13 cellular contexts compared by ENCODE assay signal in the genomic region with DNA sequence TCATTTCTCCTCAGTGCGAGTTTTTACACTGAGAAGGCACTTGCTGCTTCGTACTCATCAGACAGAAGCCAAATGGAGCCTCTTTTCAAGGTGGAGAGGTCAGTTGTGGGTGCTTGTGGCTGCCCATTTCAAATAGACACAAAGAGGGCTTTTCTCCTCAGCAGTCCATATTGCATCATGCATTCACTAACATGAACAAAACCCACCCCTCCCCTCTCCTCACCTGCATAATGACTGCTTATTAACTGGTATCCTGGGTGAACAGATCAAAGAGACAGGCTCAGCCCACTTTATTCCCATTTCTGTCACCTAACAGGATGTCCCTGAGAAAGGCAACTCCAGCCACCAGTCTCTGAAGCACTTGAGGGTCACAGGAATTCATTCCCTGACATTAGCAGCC. TPM values are rescaled to one million over a fixed set of nuclear protein-coding genes. Genes with fewer than 3 reads are reported as not detected.
DNase-seq lines count a peak whose midpoint lies in the region; ATAC-seq and TF ChIP-seq lines count a peak whose summit lies in the region.
"Had no signal": no experiment of that assay in that cellular context is flagged by ENCODE, and none has a peak within 500 bp of the region (broad histone marks: within the 10 kb centered on the region; RNA-seq: fewer than 3 reads in every experiment).

No MANE protein-coding gene starts in this region.

- H3K9ac ChIP-seq in mesenchymal stem cell (ENCODE audit: low read length) = no peak overlapping the region

- H3K27ac ChIP-seq in cardiac muscle cell (peak overlapping the region; percentile 42), mesenchymal stem cell (ENCODE audit: low read length, poor library complexity, severe bottlenecking) (peak overlapping the region; percentile 44), upper lobe of left lung (peak overlapping the region; percentile 62 to 78 (median 75)), PC-9 (no peak overlapping the region)

- H2AFZ ChIP-seq in mesenchymal stem cell (ENCODE audit: low read depth, low read length) (no peak overlapping the region), PC-9 (no peak overlapping the region)

- no peaks in the 10 kb centered on the region for H4K20me1 ChIP-seq in PC-9 (ENCODE audit: insufficient read depth)

- no TSS peak for BruUV-seq in PC-9 (replicated peaks; lab: Mats Ljungman, UMichigan)

- no peak overlapping the region for H2BK12ac ChIP-seq in mesenchymal stem cell (ENCODE audit: low read length in 2 of 2)

- H3K79me1 ChIP-seq in mesenchymal stem cell (replicated peaks; ENCODE audit: low read length, poor library complexity, severe bottlenecking) = peaks cover 2% of the 10 kb centered on the region

- H3K27me3 ChIP-seq in cardiac muscle cell = no peaks in the 10 kb centered on the region
- H3K27me3 ChIP-seq in mesenchymal stem cell (ENCODE audit: control insufficient read depth in 1 of 2, insufficient read depth in 1 of 2, low read length in 2 of 2) = no peaks in the 10 kb centered on the region
- H3K27me3 ChIP-seq in upper lobe of left lung = no peaks in the 10 kb centered on the region
- no peaks in the 10 kb centered on the region for H3K27me3 ChIP-seq in PC-9 (ENCODE audit: insufficient read depth, low read depth)

- peak overlapping the region in 1 of 2 experiments; percentile 34 for H3K18ac ChIP-seq in mesenchymal stem cell (ENCODE audit: low read depth in 1 of 2, low read length in 2 of 2)

- H3F3A ChIP-seq in PC-9 (ENCODE audit: insufficient read depth, low read depth) = no peaks in the 10 kb centered on the region

- ATAC-seq in Right ventricle myocardium inferior (no peak), upper lobe of left lung (ENCODE audit: low FRiP score in 2 of 2) (no peak)

- H3K4me2 ChIP-seq in mesenchymal stem cell (ENCODE audit: low read length, poor library complexity, severe bottlenecking) = no peak overlapping the region
- no peak overlapping the region for H3K4me2 ChIP-seq in PC-9

- H4K8ac ChIP-seq in mesenchymal stem cell (ENCODE audit: low read length) = no peak overlapping the region

- no peaks in the 10 kb centered on the region for H3K36me3 ChIP-seq in cardiac muscle cell
- peaks cover 0 to 9% of the 10 kb centered on the region in 2 experiments for H3K36me3 ChIP-seq in mesenchymal stem cell (ENCODE audit: control insufficient read depth in 1 of 2, insufficient read depth in 2 of 2, low read depth in 1 of 2, low read length in 2 of 2)
- no peaks in the 10 kb centered on the region for H3K36me3 ChIP-seq in upper lobe of left lung
- no peaks in the 10 kb centered on the region for H3K36me3 ChIP-seq in PC-9 (ENCODE audit: low read depth)

- H3K4me3 ChIP-seq in cardiac muscle cell (no peak overlapping the region), mesenchymal stem cell (ENCODE audit: insufficient read depth in 1 of 2, low read depth in 1 of 2, low read length in 2 of 2) (no peak overlapping the region), upper lobe of left lung (no peak overlapping the region), PC-9 (no peak overlapping the region)

- H3K4me1 ChIP-seq in cardiac muscle cell (ENCODE audit: low read depth) = peaks cover 14% of the 10 kb centered on the region
- H3K4me1 ChIP-seq in mesenchymal stem cell (ENCODE audit: control insufficient read depth, insufficient read depth, low read depth, low read length) = peaks cover 15% of the 10 kb centered on the region
- H3K4me1 ChIP-seq in upper lobe of left lung = peaks cover 71 to 89% (median 76%) of the 10 kb centered on the region in 4 donors
- no peaks in the 10 kb centered on the region; the same call in 1 of the 2 replicates for H3K4me1 ChIP-seq in PC-9 (replicated peaks; ENCODE audit: insufficient read depth)

- 76% methylated on average over 2 of the region's 2 CpGs for WGBS in mesenchymal stem cell
- 61 to 80% methylated on average over 2 of the region's 2 CpGs for WGBS in upper lobe of left lung, 2 donors

- no peak overlapping the region for H3K4ac ChIP-seq in mesenchymal stem cell (ENCODE audit: low read depth in 1 of 2, low read length in 2 of 2)

- no peaks in the 10 kb centered on the region for H3K9me2 ChIP-seq in PC-9 (ENCODE audit: insufficient read depth)

- TF ChIP-seq CTCF in cardiac muscle cell (IDR thresholded peaks at IDR 0.05; ENCODE audit: low read depth, low read length) (no peak), upper lobe of left lung (IDR thresholded peaks at IDR 0.05) (no peak), PC-9 (conservative IDR thresholded peaks at IDR 0.05) (no peak)

- H3K9me3 ChIP-seq in cardiac muscle cell (ENCODE audit: low read depth) = no peaks in the 10 kb centered on the region
- H3K9me3 ChIP-seq in mesenchymal stem cell (ENCODE audit: control insufficient read depth, low read length) = no peaks in the 10 kb centered on the region
- H3K9me3 ChIP-seq in upper lobe of left lung = no peaks in the 10 kb centered on the region
- no peaks in the 10 kb centered on the region for H3K9me3 ChIP-seq in PC-9 (ENCODE audit: insufficient read depth, low read depth)

- no peak overlapping the region for H3K14ac ChIP-seq in mesenchymal stem cell (ENCODE audit: low read length in 2 of 2)

- H2BK15ac ChIP-seq in mesenchymal stem cell (ENCODE audit: low read depth, poor library complexity, severe bottlenecking) = no peak overlapping the region

- H2AK5ac ChIP-seq in mesenchymal stem cell (ENCODE audit: low read length, severe bottlenecking) = peak overlapping the region; percentile 57

- peak overlapping the region in 1 of 2 experiments; percentile 1 for H3K23ac ChIP-seq in mesenchymal stem cell (ENCODE audit: low read length in 2 of 2)

- DNase-seq in cardiac muscle cell (ENCODE audit: low read depth in 1 of 2, low spot score in 1 of 2) = peak in 1 of 2 donors; percentile 36
- DNase-seq in Right ventricle myocardium inferior (ENCODE audit: missing footprints) = no peak
- DNase-seq in OCI-M1 (lab: John Stamatoyannopoulos, UW) = peak; percentile 6
- no peak for DNase-seq in mesenchymal stem cell
- DNase-seq in upper lobe of left lung = no peak
- no peak for DNase-seq in SK-N-DZ (ENCODE audit: low spot score)
- DNase-seq in PC-9 = no peak
- DNase-seq in HK-2 (ENCODE audit: unreplicated experiment) = no peak
- DNase-seq: activated CD4-positive, alpha-beta T cell treated with anti-CD3 and anti-CD28 coated beads, Interleukin-2, amount 10 ng/mL, durations not matched to agents 24 days and 14 days; anterior cingulate cortex; effector memory CD4-positive, alpha-beta T cell; Karpas-422; NCI-H2171 had no signal

- CTCF ChIA-PET in PC-9 (lab: Charles Lee) = no interaction called here

- intact Hi-C loops in Right ventricle myocardium inferior (cut with DNase I) (no loop called here), PC-9 (cut with micrococcal nuclease; ENCODE audit: unreplicated experiment) (no loop called here)

- peaks cover 9% of the 10 kb centered on the region; the same call in 1 of the 2 replicates for H3K79me2 ChIP-seq in PC-9 (ENCODE audit: low read depth)

- POLR2A ChIA-PET in PC-9 (lab: Charles Lee; ENCODE audit: unreplicated experiment) = no interaction called here

- no peak overlapping the region for H2BK120ac ChIP-seq in mesenchymal stem cell (ENCODE audit: low read depth, low read length)

- H4K91ac ChIP-seq in mesenchymal stem cell (ENCODE audit: low read length) = no peak overlapping the region

- TF ChIP-seq EP300 in upper lobe of left lung (IDR thresholded peaks at IDR 0.05) = no peak

- TF ChIP-seq POLR2A in upper lobe of left lung (IDR thresholded peaks at IDR 0.05) = no peak

- H2BK5ac ChIP-seq in mesenchymal stem cell (ENCODE audit: low read depth, low read length, poor library complexity, severe bottlenecking) = no peak overlapping the region

RNA-seq across cellular contexts. Expression of gene KLF7, which starts 28.9 kb away (rescaled TPM):
- total RNA-seq in cardiac muscle cell (7.5 and 9.3 TPM in 2 replicates), Right ventricle myocardium inferior (25.3 TPM), upper lobe of left lung (10 to 100 TPM; 15.4 to 50.5 (median 22.4) TPM), PC-9 (2021) (12.5 and 20.0 TPM in 2 replicates)
- polyA plus RNA-seq in cardiac muscle cell = 8.3 and 9.6 TPM in 2 replicates
- 31.0 TPM for polyA plus RNA-seq in mesenchymal stem cell (2013, experiment 1 of 2)
- 28.9 TPM for polyA plus RNA-seq in mesenchymal stem cell (2013, experiment 2 of 2)
- polyA plus RNA-seq in SK-N-DZ (2014; cell fraction: cytosol; rRNA removed) = 18.2 and 23.0 TPM in 2 replicates
- polyA plus RNA-seq in SK-N-DZ (2014; cell fraction: nucleus; rRNA removed) = 9.6 and 24.4 TPM in 2 replicates
